8 cellular contexts compared by ENCODE assay signal in genomic region chr1:58249729-58250586, GRCh38.
DNase-seq lines count a peak whose midpoint lies in the region; ATAC-seq and TF ChIP-seq lines count a peak whose summit lies in the region.

No MANE protein-coding gene starts in this region.

- peak; percentile 43 to 63 for ATAC-seq in activated T-cell treated with anti-CD3 and anti-CD28 coated beads, Interleukin-2, amount 50 U/mL, for 4 hours
- ATAC-seq in sciatic nerve = no peak
- ATAC-seq in GM18873 (IDR thresholded peaks at IDR 0.05; ENCODE audit: low FRiP score, unreplicated experiment) = no peak

- no peak overlapping the region for H3K4me3 Mint-ChIP-seq in activated T-cell treated with anti-CD3 and anti-CD28 coated beads, Interleukin-2, amount 50 U/mL, for 4 hours

- WGBS in stomach, 5 donors = 1 to 4% (median 2%) methylated on average over 28 to 82 of the region's 82 CpGs

- H3K4me3 ChIP-seq in coronary artery (peak overlapping the region; percentile 64), stomach (peak overlapping the region; percentile 26 to 47 (median 41))

- intact Hi-C loops in stomach (cut with DNase I; ENCODE audit: low total_unique reads) (no loop called here), sciatic nerve (cut with DNase I) (loop anchor here (5.0 kb wide), 1 partner anchor 497 kb away; no protein-coding TSS in a partner anchor)

- H3K36me3 Mint-ChIP-seq in activated T-cell treated with anti-CD3 and anti-CD28 coated beads, Interleukin-2, amount 50 U/mL, for 4 hours (ENCODE audit: insufficient read depth) = no peaks in the 10 kb centered on the region

- peaks cover 40% of the 10 kb centered on the region for H3K27me3 Mint-ChIP-seq in activated T-cell treated with anti-CD3 and anti-CD28 coated beads, Interleukin-2, amount 50 U/mL, for 4 hours (ENCODE audit: low read depth)

- no peak for DNase-seq in activated T-cell treated with anti-CD3 and anti-CD28 coated beads, Interleukin-2, amount 50 U/mL, for 4 hours
- DNase-seq in activated T-cell treated with anti-CD3 and anti-CD28 coated beads for 4 hours (no peak), NCI-H345 (lab: John Stamatoyannopoulos, UW) (peak; percentile 56), coronary artery (ENCODE audit: low spot score) (no peak), stomach (no peak), sciatic nerve (ENCODE audit: low spot score) (no peak)

- peaks cover 11 to 26% (median 19%) of the 10 kb centered on the region in 4 donors for H3K4me1 ChIP-seq in stomach

- H3K9me3 ChIP-seq in stomach = no peaks in the 10 kb centered on the region

- TF ChIP-seq EP300 in stomach (IDR thresholded peaks at IDR 0.05) = no peak

- peaks cover 6% of the 10 kb centered on the region for H3K4me1 Mint-ChIP-seq in activated T-cell treated with anti-CD3 and anti-CD28 coated beads, Interleukin-2, amount 50 U/mL, for 4 hours (ENCODE audit: low read depth)

- no peak for TF ChIP-seq POLR2A in stomach (IDR thresholded peaks at IDR 0.05)

- TF ChIP-seq CTCF in coronary artery (IDR thresholded peaks at IDR 0.05) (no peak), stomach (IDR thresholded peaks at IDR 0.05) (no peak)

- H3K36me3 ChIP-seq in stomach = no peaks in the 10 kb centered on the region

- H3K27ac ChIP-seq in coronary artery (no peak overlapping the region), layer of hippocampus (ENCODE audit: low read depth, low read length) (peak overlapping the region; percentile 18), stomach (no peak overlapping the region)

- no peaks in the 10 kb centered on the region for H3K9me3 Mint-ChIP-seq in activated T-cell treated with anti-CD3 and anti-CD28 coated beads, Interleukin-2, amount 50 U/mL, for 4 hours

- H3K27me3 ChIP-seq in layer of hippocampus (ENCODE audit: control insufficient read depth, insufficient read depth, low read length) (peaks cover 2% of the 10 kb centered on the region), stomach (peaks cover 7 to 54% (median 32%) of the 10 kb centered on the region in 3 donors)

Comparison
In these comparisons a context has a peak if more than half of its experiments do, and no peak if none do; other contexts are left out.
1. ATAC-seq: peak in activated T-cell treated with anti-CD3 and anti-CD28 coated beads, Interleukin-2, amount 50 U/mL, for 4 hours (2 of 2); none in sciatic nerve (single experiment) and GM18873 (single experiment).